15 cellular contexts compared by ENCODE assay signal in genomic region chr7:101589052-101589451, GRCh38. TPM values are rescaled to one million over a fixed set of nuclear protein-coding genes. Genes with fewer than 3 reads are reported as not detected.
"Had no signal": no experiment of that assay in that cellular context is flagged by ENCODE, and none has a peak within 500 bp of the region (broad histone marks: within the 10 kb centered on the region; RNA-seq: fewer than 3 reads in every experiment).

No MANE protein-coding gene starts in this region.

- H3K27ac Mint-ChIP-seq: activated CD4-positive, alpha-beta memory T cell treated with anti-CD3 and anti-CD28 coated beads for 36 hours; dendritic cell treated with granulocyte-macrophage colony-stimulating factor and Interleukin-4, amounts not matched to agents 40 ng/mL and 50 ng/mL, for 4 days; effector memory CD8-positive, alpha-beta T cell; stimulated activated naive CD8-positive, alpha-beta T cell treated with anti-CD3 and anti-CD28 coated beads, Interleukin-15, amount 100 ng/mL, for 72 hours; T-cell had no signal

- H3K9me3 Mint-ChIP-seq: activated CD4-positive, alpha-beta memory T cell treated with anti-CD3 and anti-CD28 coated beads for 36 hours; effector memory CD8-positive, alpha-beta T cell; stimulated activated naive CD8-positive, alpha-beta T cell treated with anti-CD3 and anti-CD28 coated beads, Interleukin-15, amount 100 ng/mL, for 72 hours; T-cell had no signal

- H3K4me3 Mint-ChIP-seq: activated CD4-positive, alpha-beta memory T cell treated with anti-CD3 and anti-CD28 coated beads for 36 hours; dendritic cell treated with granulocyte-macrophage colony-stimulating factor and Interleukin-4, amounts not matched to agents 40 ng/mL and 50 ng/mL, for 4 days; effector memory CD8-positive, alpha-beta T cell; naive B cell; stimulated activated naive CD8-positive, alpha-beta T cell treated with anti-CD3 and anti-CD28 coated beads, Interleukin-15, amount 100 ng/mL, for 72 hours; T-cell had no signal

- H3K9me3 ChIP-seq: lower lobe of right lung, thoracic aorta had no signal

- DNase-seq: activated CD4-positive, alpha-beta memory T cell treated with anti-CD3 and anti-CD28 coated beads for 36 hours; activated naive CD4-positive, alpha-beta T cell treated with Interleukin-2 at 50 U/mL for 16 hours; central memory CD4-positive, alpha-beta T cell; effector memory CD8-positive, alpha-beta T cell; lower lobe of right lung; naive B cell; stimulated activated CD4-positive, alpha-beta T cell treated with anti-CD3 and anti-CD28 coated beads, Interleukin-4, amount 100 ng/mL, for 4 hours; stimulated activated naive CD8-positive, alpha-beta T cell treated with anti-CD3 and anti-CD28 coated beads, Interleukin-15, amount 100 ng/mL, for 72 hours; T-cell; T1000 had no signal

- H3K36me3 ChIP-seq: lower lobe of right lung, thoracic aorta had no signal

- ATAC-seq: effector memory CD8-positive, alpha-beta T cell; lower lobe of right lung; stimulated activated naive CD8-positive, alpha-beta T cell treated with anti-CD3 and anti-CD28 coated beads, Interleukin-15, amount 100 ng/mL, for 72 hours; T-cell had no signal

- H3K36me3 Mint-ChIP-seq: activated CD4-positive, alpha-beta memory T cell treated with anti-CD3 and anti-CD28 coated beads for 36 hours; naive B cell; T-cell had no signal

- H3K27me3 Mint-ChIP-seq: activated CD4-positive, alpha-beta memory T cell treated with anti-CD3 and anti-CD28 coated beads for 36 hours; stimulated activated naive CD8-positive, alpha-beta T cell treated with anti-CD3 and anti-CD28 coated beads, Interleukin-15, amount 100 ng/mL, for 72 hours had no signal

- H3K4me1 Mint-ChIP-seq: stimulated activated naive CD8-positive, alpha-beta T cell treated with anti-CD3 and anti-CD28 coated beads, Interleukin-15, amount 100 ng/mL, for 72 hours; T-cell had no signal

- H3K27ac ChIP-seq: epithelial cell of prostate, lower lobe of right lung, thoracic aorta had no signal

- H3K4me3 ChIP-seq: lower lobe of right lung, skin epidermis, thoracic aorta had no signal

- H3K4me1 ChIP-seq: lower lobe of right lung had no signal

RNA-seq across cellular contexts. Expression of gene MYL10, which starts 40.0 kb away (rescaled TPM):
- total RNA-seq: activated CD4-positive, alpha-beta memory T cell treated with anti-CD3 and anti-CD28 coated beads for 36 hours; glomerular endothelial cell; lower lobe of right lung; T-cell; thoracic aorta had no signal
